In genomic region chr7:151485006-151485732, GRCh38 we compare ENCODE assay signal across 10 cellular contexts. TPM values are rescaled to one million over a fixed set of nuclear protein-coding genes. Genes with fewer than 3 reads are reported as not detected.
DNase-seq lines count a peak whose midpoint lies in the region; ATAC-seq and TF ChIP-seq lines count a peak whose summit lies in the region.
"Had no signal": no experiment of that assay in that cellular context is flagged by ENCODE, and none has a peak within 500 bp of the region (broad histone marks: within the 10 kb centered on the region; RNA-seq: fewer than 3 reads in every experiment).

No MANE protein-coding gene starts in this region.

- peak overlapping the region; percentile 34; the same call in 1 of the 2 replicates for H3K27ac ChIP-seq in Panc1 (ENCODE audit: low read length)

- no TSS peak for BruUV-seq in Panc1 (replicated peaks; lab: Mats Ljungman, UMichigan)

- no peak for TF ChIP-seq CTCF in activated CD8-positive, alpha-beta T cell treated with anti-CD3 and anti-CD28 coated beads for 36 hours (IDR thresholded peaks at IDR 0.05)
- no peak for TF ChIP-seq CTCF in Panc1 (IDR thresholded peaks at IDR 0.05)
- TF ChIP-seq CTCF in fibroblast of the aortic adventitia (IDR thresholded peaks at IDR 0.05; ENCODE audit: insufficient read depth, low read length): no peak

- H3K4me1 ChIP-seq in Panc1 (ENCODE audit: control insufficient read depth, insufficient read depth, low read length): peaks cover 35% of the 10 kb centered on the region

- peaks cover 28% of the 10 kb centered on the region for H3K4me1 Mint-ChIP-seq in activated CD8-positive, alpha-beta T cell treated with anti-CD3 and anti-CD28 coated beads for 36 hours (ENCODE audit: low read depth)
- H3K4me1 Mint-ChIP-seq in activated CD8-positive, alpha-beta T cell treated with anti-CD3 and anti-CD28 coated beads, Interleukin-2, amount 10 ng/mL, durations not matched to agents 7 days and 5 days (ENCODE audit: low read depth): peaks cover 16% of the 10 kb centered on the region
- peaks cover 47% of the 10 kb centered on the region for H3K4me1 Mint-ChIP-seq in stimulated activated effector memory CD8-positive, alpha-beta T cell treated with anti-CD3 and anti-CD28 coated beads, Interleukin-12 subunit alpha, Interleukin-12 subunit beta, amount 100 ng/mL, for 72 hours

- no peak overlapping the region for H3K4me3 Mint-ChIP-seq in activated CD8-positive, alpha-beta T cell treated with anti-CD3 and anti-CD28 coated beads for 36 hours
- H3K4me3 Mint-ChIP-seq in activated CD8-positive, alpha-beta T cell treated with anti-CD3 and anti-CD28 coated beads, Interleukin-2, amount 10 ng/mL, durations not matched to agents 7 days and 5 days: no peak overlapping the region
- no peak overlapping the region for H3K4me3 Mint-ChIP-seq in stimulated activated effector memory CD8-positive, alpha-beta T cell treated with anti-CD3 and anti-CD28 coated beads, Interleukin-12 subunit alpha, Interleukin-12 subunit beta, amount 100 ng/mL, for 72 hours
- H3K4me3 Mint-ChIP-seq: CD4-positive, CD25-positive, alpha-beta regulatory T cell had no signal

- H3K4me3 ChIP-seq in Panc1 (ENCODE audit: low read depth in 2 of 2, low read length in 2 of 2): no peak overlapping the region
- no peak overlapping the region for H3K4me3 ChIP-seq in fibroblast of the aortic adventitia (ENCODE audit: low read depth, low read length)

- intact Hi-C loops in activated CD8-positive, alpha-beta T cell treated with anti-CD3 and anti-CD28 coated beads for 36 hours (cut with micrococcal nuclease): no loop called here
- intact Hi-C loops in Panc1 (cut with micrococcal nuclease; ENCODE audit: unreplicated experiment): no loop called here

- CTCF ChIA-PET in activated CD8-positive, alpha-beta T cell treated with anti-CD3 and anti-CD28 coated beads for 36 hours (lab: Charles Lee): no interaction called here
- CTCF ChIA-PET in activated CD8-positive, alpha-beta T cell treated with anti-CD3 and anti-CD28 coated beads, Interleukin-2, amount 10 ng/mL, durations not matched to agents 7 days and 5 days (lab: Charles Lee): no interaction called here
- CTCF ChIA-PET in Panc1 (lab: Charles Lee): no interaction called here

- H3K9me3 Mint-ChIP-seq in activated CD8-positive, alpha-beta T cell treated with anti-CD3 and anti-CD28 coated beads for 36 hours: no peaks in the 10 kb centered on the region
- H3K9me3 Mint-ChIP-seq in activated CD8-positive, alpha-beta T cell treated with anti-CD3 and anti-CD28 coated beads, Interleukin-2, amount 10 ng/mL, durations not matched to agents 7 days and 5 days (ENCODE audit: insufficient read depth): no peaks in the 10 kb centered on the region
- H3K9me3 Mint-ChIP-seq in stimulated activated effector memory CD8-positive, alpha-beta T cell treated with anti-CD3 and anti-CD28 coated beads, Interleukin-12 subunit alpha, Interleukin-12 subunit beta, amount 100 ng/mL, for 72 hours: no peaks in the 10 kb centered on the region
- H3K9me3 Mint-ChIP-seq: CD4-positive, CD25-positive, alpha-beta regulatory T cell had no signal

- in situ Hi-C loops in Panc1 (cut with HindIII; ENCODE audit: low pct_unique_long_range_greater_than_20kb, low sequenced_read_pairs): no loop called here

- H3K27ac Mint-ChIP-seq in activated CD8-positive, alpha-beta T cell treated with anti-CD3 and anti-CD28 coated beads for 36 hours: peak overlapping the region; percentile 31
- H3K27ac Mint-ChIP-seq in activated CD8-positive, alpha-beta T cell treated with anti-CD3 and anti-CD28 coated beads, Interleukin-2, amount 10 ng/mL, durations not matched to agents 7 days and 5 days: no peak overlapping the region
- H3K27ac Mint-ChIP-seq in stimulated activated effector memory CD8-positive, alpha-beta T cell treated with anti-CD3 and anti-CD28 coated beads, Interleukin-12 subunit alpha, Interleukin-12 subunit beta, amount 100 ng/mL, for 72 hours: no peak overlapping the region
- H3K27ac Mint-ChIP-seq: CD4-positive, CD25-positive, alpha-beta regulatory T cell had no signal

- H3K27me3 Mint-ChIP-seq in activated CD8-positive, alpha-beta T cell treated with anti-CD3 and anti-CD28 coated beads for 36 hours: no peaks in the 10 kb centered on the region
- no peaks in the 10 kb centered on the region for H3K27me3 Mint-ChIP-seq in activated CD8-positive, alpha-beta T cell treated with anti-CD3 and anti-CD28 coated beads, Interleukin-2, amount 10 ng/mL, durations not matched to agents 7 days and 5 days (ENCODE audit: low read depth)
- H3K27me3 Mint-ChIP-seq: CD4-positive, CD25-positive, alpha-beta regulatory T cell had no signal

- no peaks in the 10 kb centered on the region for H3K9me3 ChIP-seq in Panc1 (ENCODE audit: control insufficient read depth, insufficient read depth, low read depth, low read length)

- peak; percentile 60 for ATAC-seq in activated CD8-positive, alpha-beta T cell treated with anti-CD3 and anti-CD28 coated beads for 36 hours
- no peak for ATAC-seq in activated CD8-positive, alpha-beta T cell treated with anti-CD3 and anti-CD28 coated beads, Interleukin-2, amount 10 ng/mL, durations not matched to agents 7 days and 5 days
- ATAC-seq in Panc1: no peak
- peak; percentile 81 for ATAC-seq in stimulated activated effector memory CD8-positive, alpha-beta T cell treated with anti-CD3 and anti-CD28 coated beads, Interleukin-12 subunit alpha, Interleukin-12 subunit beta, amount 100 ng/mL, for 72 hours
- ATAC-seq in GM21786 (IDR thresholded peaks at IDR 0.05; ENCODE audit: unreplicated experiment): no peak

- no peaks in the 10 kb centered on the region for H3K27me3 ChIP-seq in Panc1 (ENCODE audit: control insufficient read depth, insufficient read depth, low read length)

- POLR2A ChIA-PET in activated CD8-positive, alpha-beta T cell treated with anti-CD3 and anti-CD28 coated beads for 36 hours (lab: Charles Lee): interaction anchor here (0.7 kb wide), 1 partner anchor 641 kb away, joined by 3 read pairs; no protein-coding TSS in a partner anchor
- POLR2A ChIA-PET in activated CD8-positive, alpha-beta T cell treated with anti-CD3 and anti-CD28 coated beads, Interleukin-2, amount 10 ng/mL, durations not matched to agents 7 days and 5 days (lab: Charles Lee): interaction anchor here (1.3 kb wide), 1 partner anchor 34 kb away, joined by 3 read pairs; no protein-coding TSS in a partner anchor
- POLR2A ChIA-PET in Panc1 (lab: Charles Lee): interaction anchor here (1.1 kb wide), 1 partner anchor 25 kb away, joined by 3 read pairs; no protein-coding TSS in a partner anchor

- peak; percentile 18 for DNase-seq in activated CD8-positive, alpha-beta T cell treated with anti-CD3 and anti-CD28 coated beads for 36 hours
- DNase-seq in activated CD8-positive, alpha-beta T cell treated with anti-CD3 and anti-CD28 coated beads, Interleukin-2, amount 10 ng/mL, durations not matched to agents 7 days and 5 days: no peak
- DNase-seq in Panc1 (ENCODE audit: low read depth, low spot score) (no peak), fibroblast of the aortic adventitia (ENCODE audit: low read depth) (peak; percentile 87), NCI-H2227 treated with DMSO at 0.1 percent for 48 hours (lab: John Stamatoyannopoulos, UW) (no peak), RPMI8226 (no peak)
- no peak for DNase-seq in stimulated activated effector memory CD8-positive, alpha-beta T cell treated with anti-CD3 and anti-CD28 coated beads, Interleukin-12 subunit alpha, Interleukin-12 subunit beta, amount 100 ng/mL, for 72 hours (ENCODE audit: low spot score in 2 of 2)
- DNase-seq: CD4-positive, CD25-positive, alpha-beta regulatory T cell had no signal

- H3K36me3 Mint-ChIP-seq in activated CD8-positive, alpha-beta T cell treated with anti-CD3 and anti-CD28 coated beads for 36 hours (ENCODE audit: low read depth): peaks cover 49% of the 10 kb centered on the region
- peaks cover 54% of the 10 kb centered on the region for H3K36me3 Mint-ChIP-seq in activated CD8-positive, alpha-beta T cell treated with anti-CD3 and anti-CD28 coated beads, Interleukin-2, amount 10 ng/mL, durations not matched to agents 7 days and 5 days (ENCODE audit: low read depth)
- H3K36me3 Mint-ChIP-seq in stimulated activated effector memory CD8-positive, alpha-beta T cell treated with anti-CD3 and anti-CD28 coated beads, Interleukin-12 subunit alpha, Interleukin-12 subunit beta, amount 100 ng/mL, for 72 hours: peaks cover 94% of the 10 kb centered on the region

- peaks cover 51% of the 10 kb centered on the region for H3K36me3 ChIP-seq in Panc1 (ENCODE audit: control insufficient read depth, insufficient read depth, low read length)

RNA-seq across cellular contexts. Expression of gene RHEB, which starts 34.5 kb away (rescaled TPM):
- total RNA-seq in activated CD8-positive, alpha-beta T cell treated with anti-CD3 and anti-CD28 coated beads for 36 hours: 10 to 100 TPM; 42.0 to 42.6 TPM
- total RNA-seq in activated CD8-positive, alpha-beta T cell treated with anti-CD3 and anti-CD28 coated beads, Interleukin-2, amount 10 ng/mL, durations not matched to agents 7 days and 5 days: 10 to 100 TPM; 81.1 to 90.3 TPM
- total RNA-seq in Panc1 (2021; ENCODE audit: unreplicated experiment) (259 TPM), fibroblast of the aortic adventitia (ENCODE audit: low replicate concordance) (98.8 and 173 TPM in 2 replicates)
- 147 TPM for polyA plus RNA-seq in Panc1 (2012; ENCODE audit: insufficient read length)

RNA-seq across cellular contexts. Expression of gene CRYGN, which starts 45.2 kb away (rescaled TPM):
- under 1 TPM; 0.16 to 0.90 TPM for total RNA-seq in activated CD8-positive, alpha-beta T cell treated with anti-CD3 and anti-CD28 coated beads for 36 hours
- under 1 TPM; 0.34 to 0.50 TPM for total RNA-seq in activated CD8-positive, alpha-beta T cell treated with anti-CD3 and anti-CD28 coated beads, Interleukin-2, amount 10 ng/mL, durations not matched to agents 7 days and 5 days
- total RNA-seq in Panc1 (2021; ENCODE audit: unreplicated experiment): 0.74 TPM
- polyA plus RNA-seq in Panc1 (2012; ENCODE audit: insufficient read length): 0.67 TPM
- 0.09 and 0.16 TPM in 2 replicates for total RNA-seq in fibroblast of the aortic adventitia (ENCODE audit: low replicate concordance)
- total RNA-seq: SK-MEL-5 had no signal

Comparison
In these comparisons a context has a peak if more than half of its experiments do, and no peak if none do; other contexts are left out.
1. ATAC-seq: peak in activated CD8-positive, alpha-beta T cell treated with anti-CD3 and anti-CD28 coated beads for 36 hours (single experiment) and stimulated activated effector memory CD8-positive, alpha-beta T cell treated with anti-CD3 and anti-CD28 coated beads, Interleukin-12 subunit alpha, Interleukin-12 subunit beta, amount 100 ng/mL, for 72 hours (single experiment); none in activated CD8-positive, alpha-beta T cell treated with anti-CD3 and anti-CD28 coated beads, Interleukin-2, amount 10 ng/mL, durations not matched to agents 7 days and 5 days (single experiment), Panc1 (single experiment) and GM21786 (single experiment).
2. DNase-seq: peak in activated CD8-positive, alpha-beta T cell treated with anti-CD3 and anti-CD28 coated beads for 36 hours (single experiment) and fibroblast of the aortic adventitia (single experiment); none in activated CD8-positive, alpha-beta T cell treated with anti-CD3 and anti-CD28 coated beads, Interleukin-2, amount 10 ng/mL, durations not matched to agents 7 days and 5 days (single experiment), Panc1 (single experiment), stimulated activated effector memory CD8-positive, alpha-beta T cell treated with anti-CD3 and anti-CD28 coated beads, Interleukin-12 subunit alpha, Interleukin-12 subunit beta, amount 100 ng/mL, for 72 hours (0 of 2), NCI-H2227 treated with DMSO at 0.1 percent for 48 hours (single experiment) and RPMI8226 (single experiment).